ENCODE assay signal across 27 cellular contexts in the genomic region with DNA sequence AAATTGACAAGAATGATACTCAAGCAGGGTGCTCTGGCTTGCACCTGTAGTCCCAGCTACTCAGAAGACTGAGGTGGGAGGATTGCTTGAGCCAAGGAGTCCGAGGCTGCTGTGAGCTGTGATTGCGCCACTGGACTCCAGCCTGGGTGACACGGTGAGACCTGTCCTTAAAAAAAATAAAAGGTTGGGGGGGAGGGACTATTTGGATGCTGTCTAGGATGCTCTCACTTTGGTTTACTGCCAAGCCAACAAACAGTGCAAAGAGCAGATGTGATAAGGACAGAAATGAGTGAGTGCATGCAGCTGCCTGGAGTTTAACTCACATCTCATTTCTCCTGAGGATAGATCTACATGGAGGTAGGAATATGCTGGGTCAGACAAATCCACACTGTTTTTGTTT.
DNase-seq lines count a peak whose midpoint lies in the region; ATAC-seq, FAIRE-seq and TF ChIP-seq lines count a peak whose summit lies in the region.
"Had no signal": no experiment of that assay in that cellular context is flagged by ENCODE, and none has a peak within 500 bp of the region (broad histone marks: within the 10 kb centered on the region; RNA-seq: fewer than 3 reads in every experiment).

No MANE protein-coding gene starts in this region.

- FAIRE-seq in keratinocyte (lab: Jason Lieb, UNC) = peak; percentile 49
- FAIRE-seq in small intestine (lab: Jason Lieb, UNC) = no peak
- FAIRE-seq: GM18507, K562 had no signal

- no peak overlapping the region for H3K4me3 ChIP-seq in keratinocyte (ENCODE audit: control insufficient read depth in 2 of 3, extremely low read depth in 1 of 3, insufficient read depth in 2 of 3, low read depth in 1 of 3, low read length in 3 of 3)
- H3K4me3 ChIP-seq in small intestine (ENCODE audit: low read depth in 1 of 2, low read length in 2 of 2) = no peak overlapping the region
- H3K4me3 ChIP-seq: GM23248, K562, Peyer's patch, SJCRH30 had no signal

- intact Hi-C loops in left cardiac atrium (cut with DNase I) (no loop called here), left ventricle myocardium superior (cut with micrococcal nuclease) (no loop called here)

- no peak overlapping the region for H2AFZ ChIP-seq in keratinocyte (ENCODE audit: control insufficient read depth, low read length)
- H2AFZ ChIP-seq: GM23248 had no signal

- no peak for TF ChIP-seq CTCF in keratinocyte (optimal IDR thresholded peaks at IDR 0.05 in 1 of 3, IDR thresholded peaks at IDR 0.05 in 1 of 3, conservative IDR thresholded peaks at IDR 0.05 in 1 of 3; ENCODE audit: extremely low read depth in 1 of 3, insufficient read depth in 2 of 3, low read length in 3 of 3)

- H3K4me1 ChIP-seq in keratinocyte (ENCODE audit: control insufficient read depth, extremely low read depth, insufficient read depth, low read length) (no peaks in the 10 kb centered on the region), small intestine (ENCODE audit: control insufficient read depth in 2 of 2, insufficient read depth in 1 of 2, low read depth in 1 of 2, low read length in 1 of 2) (no peaks in the 10 kb centered on the region)
- H3K4me1 ChIP-seq: Peyer's patch, SJCRH30 had no signal

- H3K27ac ChIP-seq in keratinocyte (ENCODE audit: control insufficient read depth, insufficient read depth, low read length) (no peak overlapping the region), small intestine (ENCODE audit: low read depth in 1 of 2, low read length in 1 of 2) (no peak overlapping the region)
- H3K27ac ChIP-seq: 22Rv1, GM23248, Peyer's patch, SJCRH30 had no signal

- H3K9me3 ChIP-seq in keratinocyte (ENCODE audit: control insufficient read depth, low read depth, low read length) (no peaks in the 10 kb centered on the region), small intestine (ENCODE audit: control insufficient read depth, low read depth) (no peaks in the 10 kb centered on the region)
- H3K9me3 ChIP-seq: Peyer's patch, SJCRH30 had no signal

- H3K36me3 ChIP-seq in keratinocyte (ENCODE audit: control insufficient read depth in 2 of 2, extremely low read depth in 1 of 2, insufficient read depth in 2 of 2, low read length in 2 of 2) (peaks cover 0 to 3% of the 10 kb centered on the region in 2 experiments), small intestine (ENCODE audit: control insufficient read depth in 2 of 2, insufficient read depth in 2 of 2, low read length in 2 of 2) (no peaks in the 10 kb centered on the region)
- H3K36me3 ChIP-seq: Peyer's patch, SJCRH30 had no signal

- peak; percentile 0 for DNase-seq in DMS53 (lab: John Stamatoyannopoulos, UW)
- no peak for DNase-seq in DMS53 treated with DMSO at 0.1 percent for 48 hours (lab: John Stamatoyannopoulos, UW; ENCODE audit: unreplicated experiment)
- DNase-seq in left cardiac atrium = no peak
- DNase-seq in left ventricle myocardium superior = no peak
- DNase-seq in keratinocyte (ENCODE audit: low read depth, low spot score) = no peak
- DNase-seq in small intestine = peak; percentile 70
- no peak for DNase-seq in AG08395 (ENCODE audit: low spot score)
- DNase-seq: ACHN; C1 segment of cervical spinal cord; Calu3; CD8-positive, alpha-beta T cell; DMS153; GDM1; GM23248; H9; HFFc6; MM.1S; NCI-H1092; NCI-H146; NCI-H2081; NCI-H774; Peyer's patch; SJCRH30 had no signal

- H3K27me3 ChIP-seq in keratinocyte (ENCODE audit: control insufficient read depth, extremely low read depth, insufficient read depth, low read length) (no peaks in the 10 kb centered on the region), small intestine (ENCODE audit: control insufficient read depth in 2 of 2, insufficient read depth in 2 of 2, low read length in 2 of 2) (no peaks in the 10 kb centered on the region)
- H3K27me3 ChIP-seq: Peyer's patch, SJCRH30 had no signal

- WGBS in small intestine, 3 donors = 10 to 57% (median 40%) methylated on average over 3 of the region's 3 CpGs

- H3K9me1 ChIP-seq in keratinocyte (ENCODE audit: control insufficient read depth, extremely low read depth, insufficient read depth, low read length) = no peaks in the 10 kb centered on the region

- ATAC-seq in left cardiac atrium (peak; percentile 52 to 55), left ventricle myocardium superior (no peak), HG03460 (IDR thresholded peaks at IDR 0.05; ENCODE audit: unreplicated experiment) (no peak)
- ATAC-seq: CD8-positive, alpha-beta T cell; K562 had no signal

- no peak overlapping the region for H3K9ac ChIP-seq in keratinocyte (ENCODE audit: control insufficient read depth, extremely low read depth, insufficient read depth, low read length)
- H3K9ac ChIP-seq: GM23248 had no signal

- H3K79me2 ChIP-seq in keratinocyte (ENCODE audit: control insufficient read depth, insufficient read depth, low read length) = no peaks in the 10 kb centered on the region

- dilution Hi-C loops in keratinocyte (cut with MboI; ENCODE audit: extremely low pct_ligation_motif_present, low sequenced_read_pairs) = no loop called here

- no peak overlapping the region for H3K4me2 ChIP-seq in keratinocyte (ENCODE audit: control insufficient read depth, extremely low read depth, insufficient read depth, low read depth, low read length)

- no peaks in the 10 kb centered on the region for H4K20me1 ChIP-seq in keratinocyte (ENCODE audit: control insufficient read depth, extremely low read depth, insufficient read depth, low read length)

Comparison
In these comparisons a context has a peak if more than half of its experiments do, and no peak if none do; other contexts are left out.
1. DNase-seq: peak in DMS53 (single experiment) and small intestine (single experiment); none in DMS53 treated with DMSO at 0.1 percent for 48 hours (single experiment), left cardiac atrium (single experiment), left ventricle myocardium superior (single experiment), keratinocyte (single experiment) and AG08395 (single experiment).
2. ATAC-seq: peak in left cardiac atrium (2 of 2); none in left ventricle myocardium superior (single experiment) and HG03460 (single experiment).